In genomic region chr18:34098109-34098508, GRCh38 we compare ENCODE assay signal across 18 cellular contexts.
DNase-seq lines count a peak whose midpoint lies in the region; ATAC-seq lines count a peak whose summit lies in the region.
"Had no signal": no experiment of that assay in that cellular context is flagged by ENCODE, and none has a peak within 500 bp of the region (broad histone marks: within the 10 kb centered on the region; RNA-seq: fewer than 3 reads in every experiment).

No MANE protein-coding gene starts in this region.

- DNase-seq in NCI-H82 (lab: John Stamatoyannopoulos, UW) = peak; percentile 44
- no peak for DNase-seq in NCI-H82 treated with DMSO at 0.1 percent for 48 hours (lab: John Stamatoyannopoulos, UW; ENCODE audit: unreplicated experiment)
- DNase-seq in NCI-H146 (lab: John Stamatoyannopoulos, UW) = peak; percentile 75
- no peak for DNase-seq in left colon
- no peak for DNase-seq in NK-92 treated with Interleukin-12 subunit alpha and Interleukin-12 subunit beta, amount 100 ng/mL, for 24 hours (lab: John Stamatoyannopoulos, UW)
- DNase-seq in glomerular visceral epithelial cell (ENCODE audit: extremely low spot score) = no peak
- DNase-seq: ACHN, Caco-2, GDM1, HCEC 1CT, KBM-7, MV-4-11, NCI-H2029, NCI-H345, NCI-H774, SIG-M5 had no signal

- ATAC-seq in left colon (peak; percentile 75), HG02610 (IDR thresholded peaks at IDR 0.05; ENCODE audit: unreplicated experiment) (no peak)
- ATAC-seq: GM12878 had no signal

- intact Hi-C loops in left colon (cut with DNase I, micrococcal nuclease) = no loop called here

Comparison
In these comparisons a context has a peak if more than half of its experiments do, and no peak if none do; other contexts are left out.
1. DNase-seq: peak in NCI-H82 (single experiment) and NCI-H146 (single experiment); none in NCI-H82 treated with DMSO at 0.1 percent for 48 hours (single experiment), left colon (0 of 2), NK-92 treated with Interleukin-12 subunit alpha and Interleukin-12 subunit beta, amount 100 ng/mL, for 24 hours (single experiment) and glomerular visceral epithelial cell (single experiment).